ENCODE assay signal across 18 cellular contexts in the genomic region with DNA sequence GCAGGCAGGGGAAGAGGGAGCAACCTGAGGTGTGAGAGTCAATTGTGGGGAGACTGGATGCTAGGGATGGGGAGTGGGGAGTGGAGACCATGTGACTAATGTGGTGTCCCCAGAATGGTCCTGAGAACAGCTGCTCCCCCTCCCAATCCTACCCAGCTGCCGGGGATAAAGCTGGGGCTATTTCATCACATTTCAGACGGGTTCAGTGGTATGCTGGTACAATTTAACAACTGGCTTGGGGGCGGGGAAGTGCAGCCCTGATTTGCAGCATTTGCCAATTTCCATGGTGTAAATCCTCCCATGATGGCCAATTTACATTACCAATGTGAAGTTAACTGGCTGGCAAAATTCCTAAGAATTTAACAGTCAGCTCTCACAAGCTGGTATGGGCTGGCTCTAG. TPM values are rescaled to one million over a fixed set of nuclear protein-coding genes. Genes with fewer than 3 reads are reported as not detected.
"Had no signal": no experiment of that assay in that cellular context is flagged by ENCODE, and none has a peak within 500 bp of the region (broad histone marks: within the 10 kb centered on the region; RNA-seq: fewer than 3 reads in every experiment).

No MANE protein-coding gene starts in this region.

- H3K9me3 ChIP-seq: colonic mucosa, esophagus muscularis mucosa, gastroesophageal sphincter, heart left ventricle, left lung, lower lobe of right lung had no signal

- H3K36me3 ChIP-seq: colonic mucosa, esophagus muscularis mucosa, gastroesophageal sphincter, heart left ventricle, left lung, lower lobe of right lung had no signal

- ATAC-seq: effector memory CD8-positive, alpha-beta T cell; foreskin keratinocyte; gastroesophageal sphincter; heart left ventricle; left cardiac atrium; left ventricle myocardium superior; lower lobe of right lung had no signal

- H3K4me1 ChIP-seq: foreskin keratinocyte had no signal

- H3K4me3 ChIP-seq: colonic mucosa, esophagus muscularis mucosa, gastroesophageal sphincter, heart left ventricle, left lung, lower lobe of right lung had no signal

- DNase-seq: colonic mucosa; cortex of kidney; effector CD8-positive, alpha-beta T cell; effector memory CD8-positive, alpha-beta T cell; endodermal cell; erythroblast; foreskin keratinocyte; heart left ventricle; hippocampal formation; left cardiac atrium; left lung; left ventricle myocardium superior; lower lobe of right lung; mesenchymal stem cell; midbrain had no signal

- H3K27ac ChIP-seq: colonic mucosa, epithelial cell of prostate, esophagus muscularis mucosa, foreskin keratinocyte, gastroesophageal sphincter, heart left ventricle, left lung, lower lobe of right lung had no signal

RNA-seq across cellular contexts. Expression of a gene that starts 40.7 kb away (rescaled TPM):
- total RNA-seq: left ventricle myocardium superior had no signal
